Comparison of ENCODE assay signal across 8 cellular contexts in genomic region chr15:75203017-75203907, GRCh38. TPM values are rescaled to one million over a fixed set of nuclear protein-coding genes. Genes with fewer than 3 reads are reported as not detected.
A peak's percentile ranks its signal among the peaks of the same experiment; 100 is the strongest.
DNase-seq lines count a peak whose midpoint lies in the region; ATAC-seq lines count a peak whose summit lies in the region.

No MANE protein-coding gene starts in this region.

- peaks cover 31% of the 10 kb centered on the region for H3K36me3 Mint-ChIP-seq in activated CD8-positive, alpha-beta T cell treated with anti-CD3 and anti-CD28 coated beads, Interleukin-2, amount 10 ng/mL, durations not matched to agents 7 days and 5 days (ENCODE audit: low read depth)
- H3K36me3 Mint-ChIP-seq in stimulated activated memory B cell treated with anti-CD40 and anti-IgM and Interleukin-4, amounts not matched to agents 10 μg/mL and 1 μg/mL and 100 μg/mL, for 72 hours = peaks cover 22% of the 10 kb centered on the region

- H3K4me3 Mint-ChIP-seq in activated CD8-positive, alpha-beta T cell treated with anti-CD3 and anti-CD28 coated beads, Interleukin-2, amount 10 ng/mL, durations not matched to agents 7 days and 5 days = peak overlapping the region; percentile 89
- peak overlapping the region; percentile 90 for H3K4me3 Mint-ChIP-seq in stimulated activated memory B cell treated with anti-CD40 and anti-IgM and Interleukin-4, amounts not matched to agents 10 μg/mL and 1 μg/mL and 100 μg/mL, for 72 hours

- H3K27ac ChIP-seq in iPS DF 6.9 (ENCODE audit: low read length) = no peak overlapping the region

- WGBS in iPS DF 6.9 (ENCODE audit: insufficient coverage, insufficient read length) = no CpG with 5 or more reads among the region's 18 CpGs

- H3K4me1 ChIP-seq in iPS DF 6.9 (ENCODE audit: control insufficient read depth, insufficient read depth, low read length) = peaks cover 9% of the 10 kb centered on the region

- no peaks in the 10 kb centered on the region for H3K27me3 Mint-ChIP-seq in activated CD8-positive, alpha-beta T cell treated with anti-CD3 and anti-CD28 coated beads, Interleukin-2, amount 10 ng/mL, durations not matched to agents 7 days and 5 days (ENCODE audit: low read depth)
- H3K27me3 Mint-ChIP-seq in stimulated activated memory B cell treated with anti-CD40 and anti-IgM and Interleukin-4, amounts not matched to agents 10 μg/mL and 1 μg/mL and 100 μg/mL, for 72 hours = no peaks in the 10 kb centered on the region

- peaks cover 56% of the 10 kb centered on the region for H3K4me1 Mint-ChIP-seq in activated CD8-positive, alpha-beta T cell treated with anti-CD3 and anti-CD28 coated beads, Interleukin-2, amount 10 ng/mL, durations not matched to agents 7 days and 5 days (ENCODE audit: low read depth)
- peaks cover 47% of the 10 kb centered on the region for H3K4me1 Mint-ChIP-seq in stimulated activated memory B cell treated with anti-CD40 and anti-IgM and Interleukin-4, amounts not matched to agents 10 μg/mL and 1 μg/mL and 100 μg/mL, for 72 hours

- no peaks in the 10 kb centered on the region for H3K9me3 Mint-ChIP-seq in activated CD8-positive, alpha-beta T cell treated with anti-CD3 and anti-CD28 coated beads, Interleukin-2, amount 10 ng/mL, durations not matched to agents 7 days and 5 days (ENCODE audit: insufficient read depth)
- H3K9me3 Mint-ChIP-seq in stimulated activated memory B cell treated with anti-CD40 and anti-IgM and Interleukin-4, amounts not matched to agents 10 μg/mL and 1 μg/mL and 100 μg/mL, for 72 hours = no peaks in the 10 kb centered on the region

- POLR2A ChIA-PET in activated CD8-positive, alpha-beta T cell treated with anti-CD3 and anti-CD28 coated beads, Interleukin-2, amount 10 ng/mL, durations not matched to agents 7 days and 5 days (lab: Charles Lee) = interaction anchor here (0.6 to 2.8 kb wide), 11 partner anchors 49 to 419 kb away, joined by 3 to 29 read pairs (median 3); partner anchors contain the start of gene PPCDC

- H3K4me3 ChIP-seq in iPS DF 6.9 (ENCODE audit: low read length) = peak overlapping the region; percentile 94; the same call in 1 of the 2 replicates

- CTCF ChIA-PET in activated CD8-positive, alpha-beta T cell treated with anti-CD3 and anti-CD28 coated beads, Interleukin-2, amount 10 ng/mL, durations not matched to agents 7 days and 5 days (lab: Charles Lee) = interaction anchor here (0.9 to 2.7 kb wide), 12 partner anchors 74 to 316 kb away, joined by 3 to 94 read pairs (median 6); partner anchors contain the start of genes FAM219B, PPCDC and RPP25

- no peaks in the 10 kb centered on the region for H3K9me3 ChIP-seq in iPS DF 6.9 (ENCODE audit: control insufficient read depth, insufficient read depth, low read length)

- H3K27ac Mint-ChIP-seq in activated CD8-positive, alpha-beta T cell treated with anti-CD3 and anti-CD28 coated beads, Interleukin-2, amount 10 ng/mL, durations not matched to agents 7 days and 5 days = peak overlapping the region; percentile 91
- H3K27ac Mint-ChIP-seq in stimulated activated memory B cell treated with anti-CD40 and anti-IgM and Interleukin-4, amounts not matched to agents 10 μg/mL and 1 μg/mL and 100 μg/mL, for 72 hours = peak overlapping the region; percentile 94

- peaks cover 18% of the 10 kb centered on the region for H3K36me3 ChIP-seq in iPS DF 6.9 (ENCODE audit: control insufficient read depth, insufficient read depth, low read length)

- peak; percentile 58 for DNase-seq in DMS 273 (lab: John Stamatoyannopoulos, UW; ENCODE audit: unreplicated experiment)
- DNase-seq in DMS 273 treated with DMSO at 0.1 percent for 48 hours (lab: John Stamatoyannopoulos, UW) = no peak
- no peak for DNase-seq in activated CD8-positive, alpha-beta T cell treated with anti-CD3 and anti-CD28 coated beads, Interleukin-2, amount 10 ng/mL, durations not matched to agents 7 days and 5 days
- no peak for DNase-seq in iPS DF 6.9 (ENCODE audit: low read depth, low spot score)
- no peak for DNase-seq in NCI-H1417 treated with DMSO at 0.1 percent for 48 hours (lab: John Stamatoyannopoulos, UW)
- DNase-seq in HPDE6-E6E7 (ENCODE audit: extremely low spot score) = no peak

- ATAC-seq in activated CD8-positive, alpha-beta T cell treated with anti-CD3 and anti-CD28 coated beads, Interleukin-2, amount 10 ng/mL, durations not matched to agents 7 days and 5 days = no peak
- no peak for ATAC-seq in stimulated activated memory B cell treated with anti-CD40 and anti-IgM and Interleukin-4, amounts not matched to agents 10 μg/mL and 1 μg/mL and 100 μg/mL, for 72 hours
- no peak for ATAC-seq in GM18517 (IDR thresholded peaks at IDR 0.05; ENCODE audit: unreplicated experiment)

- no peaks in the 10 kb centered on the region for H3K27me3 ChIP-seq in iPS DF 6.9 (ENCODE audit: control insufficient read depth, insufficient read depth, low read length)

RNA-seq across cellular contexts. Expression of gene C15orf39, which starts 1.6 kb away (rescaled TPM):
- 10 to 100 TPM; 57.2 to 59.4 TPM for total RNA-seq in activated CD8-positive, alpha-beta T cell treated with anti-CD3 and anti-CD28 coated beads, Interleukin-2, amount 10 ng/mL, durations not matched to agents 7 days and 5 days

RNA-seq across cellular contexts. Expression of gene GOLGA6C, which starts 54.9 kb away (rescaled TPM):
- not detected for total RNA-seq in activated CD8-positive, alpha-beta T cell treated with anti-CD3 and anti-CD28 coated beads, Interleukin-2, amount 10 ng/mL, durations not matched to agents 7 days and 5 days
